ENCODE assay signal across 1 cellular context in the genomic region with DNA sequence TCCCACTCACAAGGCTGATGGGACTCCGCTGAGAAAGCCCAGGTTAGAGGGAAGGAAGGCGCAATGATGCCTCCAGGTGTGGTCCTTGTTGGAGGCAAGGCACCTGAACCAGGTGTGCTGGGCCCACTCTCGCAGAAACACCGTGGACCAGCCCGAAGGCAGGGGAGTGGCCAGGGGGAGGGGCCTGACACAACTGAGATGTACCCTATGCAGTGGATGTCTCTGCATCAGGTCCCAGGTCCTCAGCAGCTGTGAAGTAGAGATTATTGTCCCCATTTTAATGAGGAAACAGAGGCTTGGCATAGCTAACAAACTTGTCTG.
TF ChIP-seq lines count a peak whose summit lies in the region.

No MANE protein-coding gene starts in this region.

TF ChIP-seq in K562, 482 proteins besides CTCF, POLR2A, EP300 and RAD21:
- TF ChIP-seq, protein P1, sequence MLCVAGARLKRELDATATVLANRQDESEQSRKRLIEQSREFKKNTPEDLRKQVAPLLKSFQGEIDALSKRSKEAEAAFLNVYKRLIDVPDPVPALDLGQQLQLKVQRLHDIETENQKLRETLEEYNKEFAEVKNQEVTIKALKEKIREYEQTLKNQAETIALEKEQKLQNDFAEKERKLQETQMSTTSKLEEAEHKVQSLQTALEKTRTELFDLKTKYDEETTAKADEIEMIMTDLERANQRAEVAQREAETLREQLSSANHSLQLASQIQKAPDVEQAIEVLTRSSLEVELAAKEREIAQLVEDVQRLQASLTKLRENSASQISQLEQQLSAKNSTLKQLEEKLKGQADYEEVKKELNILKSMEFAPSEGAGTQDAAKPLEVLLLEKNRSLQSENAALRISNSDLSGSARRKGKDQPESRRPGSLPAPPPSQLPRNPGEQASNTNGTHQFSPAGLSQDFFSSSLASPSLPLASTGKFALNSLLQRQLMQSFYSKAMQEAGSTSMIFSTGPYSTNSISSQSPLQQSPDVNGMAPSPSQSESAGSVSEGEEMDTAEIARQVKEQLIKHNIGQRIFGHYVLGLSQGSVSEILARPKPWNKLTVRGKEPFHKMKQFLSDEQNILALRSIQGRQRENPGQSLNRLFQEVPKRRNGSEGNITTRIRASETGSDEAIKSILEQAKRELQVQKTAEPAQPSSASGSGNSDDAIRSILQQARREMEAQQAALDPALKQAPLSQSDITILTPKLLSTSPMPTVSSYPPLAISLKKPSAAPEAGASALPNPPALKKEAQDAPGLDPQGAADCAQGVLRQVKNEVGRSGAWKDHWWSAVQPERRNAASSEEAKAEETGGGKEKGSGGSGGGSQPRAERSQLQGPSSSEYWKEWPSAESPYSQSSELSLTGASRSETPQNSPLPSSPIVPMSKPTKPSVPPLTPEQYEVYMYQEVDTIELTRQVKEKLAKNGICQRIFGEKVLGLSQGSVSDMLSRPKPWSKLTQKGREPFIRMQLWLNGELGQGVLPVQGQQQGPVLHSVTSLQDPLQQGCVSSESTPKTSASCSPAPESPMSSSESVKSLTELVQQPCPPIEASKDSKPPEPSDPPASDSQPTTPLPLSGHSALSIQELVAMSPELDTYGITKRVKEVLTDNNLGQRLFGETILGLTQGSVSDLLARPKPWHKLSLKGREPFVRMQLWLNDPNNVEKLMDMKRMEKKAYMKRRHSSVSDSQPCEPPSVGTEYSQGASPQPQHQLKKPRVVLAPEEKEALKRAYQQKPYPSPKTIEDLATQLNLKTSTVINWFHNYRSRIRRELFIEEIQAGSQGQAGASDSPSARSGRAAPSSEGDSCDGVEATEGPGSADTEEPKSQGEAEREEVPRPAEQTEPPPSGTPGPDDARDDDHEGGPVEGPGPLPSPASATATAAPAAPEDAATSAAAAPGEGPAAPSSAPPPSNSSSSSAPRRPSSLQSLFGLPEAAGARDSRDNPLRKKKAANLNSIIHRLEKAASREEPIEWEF (CRISPR knock-in tag; IDR thresholded peaks at IDR 0.05): no peak
- TF ChIP-seq, protein P2, sequence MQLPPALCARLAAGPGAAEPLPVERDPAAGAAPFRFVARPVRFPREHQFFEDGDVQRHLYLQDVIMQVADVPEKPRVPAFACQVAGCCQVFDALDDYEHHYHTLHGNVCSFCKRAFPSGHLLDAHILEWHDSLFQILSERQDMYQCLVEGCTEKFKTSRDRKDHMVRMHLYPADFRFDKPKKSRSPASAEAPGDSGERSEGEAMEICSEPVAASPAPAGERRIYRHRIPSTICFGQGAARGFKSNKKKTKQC (CRISPR knock-in tag; IDR thresholded peaks at IDR 0.05): no peak
- no peak for TF ChIP-seq POLR3G (IDR thresholded peaks at IDR 0.05; ENCODE audit: extremely low read depth, insufficient read length, insufficient replicate concordance)
- peak; percentile 6; the same call in 1 of the 2 replicates for TF ChIP-seq POLR2G (IDR thresholded peaks at IDR 0.05; ENCODE audit: low read depth, low read length)
